In the genomic region with DNA sequence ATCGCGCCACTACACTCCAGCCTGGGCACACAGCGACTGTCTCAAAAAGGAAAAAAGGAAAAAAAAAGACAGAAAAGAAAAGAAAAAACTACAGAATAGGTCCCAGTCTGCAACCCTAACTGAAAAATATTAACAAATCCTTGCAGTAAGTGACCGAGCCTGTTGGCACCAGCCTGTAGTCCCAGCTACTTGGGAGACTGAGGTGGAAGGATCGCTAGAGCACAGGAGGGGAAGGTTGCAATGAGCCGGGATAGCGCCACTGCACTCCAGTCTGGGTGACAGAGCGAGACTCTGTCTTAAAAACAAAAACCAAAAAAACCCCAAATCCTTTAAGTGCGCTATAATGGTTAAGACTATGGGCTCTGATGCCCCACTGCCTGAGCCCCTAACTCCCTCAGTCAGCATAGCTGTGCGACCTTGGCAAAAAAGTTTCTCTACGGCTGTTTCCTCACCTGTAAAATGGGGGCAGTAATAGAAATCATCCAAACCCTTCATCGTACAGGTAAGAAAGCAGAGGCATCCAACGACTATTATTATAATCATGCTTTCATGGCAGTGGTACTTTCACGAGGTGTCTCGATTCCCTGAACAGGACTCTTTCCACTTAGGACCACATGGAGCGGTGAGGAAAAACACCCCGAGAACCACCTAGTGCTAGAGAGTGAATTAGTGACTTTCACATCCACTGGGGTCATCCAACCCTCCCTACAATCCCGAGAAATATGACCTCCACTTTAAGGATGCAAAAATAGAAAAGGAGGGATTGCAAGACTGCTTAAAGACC, we compare ENCODE assay signal across 8 cellular contexts. TPM values are rescaled to one million over a fixed set of nuclear protein-coding genes. Genes with fewer than 3 reads are reported as not detected.
DNase-seq lines count a peak whose midpoint lies in the region; ATAC-seq and TF ChIP-seq lines count a peak whose summit lies in the region.

No MANE protein-coding gene starts in this region.

- CTCF ChIA-PET in PC-3 (lab: Charles Lee) = interaction anchor here (0.8 kb wide), 1 partner anchor 264 kb away, joined by 3 read pairs; no protein-coding TSS in a partner anchor

- peak overlapping the region; percentile 19 for H2BK5ac ChIP-seq in mesenchymal stem cell (ENCODE audit: low read depth, low read length, poor library complexity, severe bottlenecking)

- H3K4me3 ChIP-seq in PC-3 (ENCODE audit: low read length) (peak overlapping the region; percentile 89), coronary artery (peak overlapping the region; percentile 77), mesenchymal stem cell (ENCODE audit: insufficient read depth in 1 of 2, low read depth in 1 of 2, low read length in 2 of 2) (peak overlapping the region; percentile 82 to 95), upper lobe of left lung (peak overlapping the region; percentile 68 to 98 (median 83))

- POLR2A ChIA-PET in PC-3 (lab: Charles Lee; ENCODE audit: unreplicated experiment) = interaction anchor here (0.6 kb wide), 1 partner anchor 253 kb away, joined by 3 read pairs; no protein-coding TSS in a partner anchor

- peak overlapping the region; percentile 92 for H4K91ac ChIP-seq in mesenchymal stem cell (ENCODE audit: low read length)

- H3K9me3 ChIP-seq in PC-3 (ENCODE audit: low read length) (no peaks in the 10 kb centered on the region), mesenchymal stem cell (ENCODE audit: control insufficient read depth, low read length) (no peaks in the 10 kb centered on the region), upper lobe of left lung (no peaks in the 10 kb centered on the region)

- H3K23ac ChIP-seq in mesenchymal stem cell (ENCODE audit: low read length in 2 of 2) = peak overlapping the region; percentile 69 to 74

- peak overlapping the region in 1 of 2 experiments; percentile 13 for H2BK12ac ChIP-seq in mesenchymal stem cell (ENCODE audit: low read length in 2 of 2)

- peaks cover 12% of the 10 kb centered on the region for H3K36me3 ChIP-seq in PC-3 (ENCODE audit: low read depth, low read length)
- H3K36me3 ChIP-seq in mesenchymal stem cell (ENCODE audit: control insufficient read depth in 1 of 2, insufficient read depth in 2 of 2, low read depth in 1 of 2, low read length in 2 of 2) = peaks cover 0 to 20% of the 10 kb centered on the region in 2 experiments
- peaks cover 4 to 13% (median 7%) of the 10 kb centered on the region in 4 donors for H3K36me3 ChIP-seq in upper lobe of left lung

- H2AK5ac ChIP-seq in mesenchymal stem cell (ENCODE audit: low read length, severe bottlenecking) = peak overlapping the region; percentile 87

- TF ChIP-seq POLR2A in upper lobe of left lung (IDR thresholded peaks at IDR 0.05) = no peak

- H3K79me1 ChIP-seq in mesenchymal stem cell (replicated peaks; ENCODE audit: low read length, poor library complexity, severe bottlenecking) = peaks cover 12% of the 10 kb centered on the region

- H2AFZ ChIP-seq in PC-3 (ENCODE audit: low read length) = peak overlapping the region; percentile 92
- peak overlapping the region; percentile 54 for H2AFZ ChIP-seq in mesenchymal stem cell (ENCODE audit: low read depth, low read length)

- no peak for TF ChIP-seq EP300 in upper lobe of left lung (IDR thresholded peaks at IDR 0.05)

- peak; percentile 56 for DNase-seq in DMS53 (lab: John Stamatoyannopoulos, UW)
- DNase-seq in DMS53 treated with DMSO at 0.1 percent for 48 hours (lab: John Stamatoyannopoulos, UW; ENCODE audit: unreplicated experiment) = no peak
- peak; percentile 12 for DNase-seq in PC-3
- no peak for DNase-seq in coronary artery (ENCODE audit: low spot score)
- peak; percentile 52 for DNase-seq in mesenchymal stem cell
- DNase-seq in upper lobe of left lung = no peak
- no peak for DNase-seq in cerebellar nuclear complex (lab: John Stamatoyannopoulos, UW)
- no peak for DNase-seq in AG08395 (ENCODE audit: low spot score)

- peak; percentile 37 for ATAC-seq in PC-3
- peak; percentile 54 to 65 for ATAC-seq in upper lobe of left lung (ENCODE audit: low FRiP score in 2 of 2)

- no peaks in the 10 kb centered on the region for H3F3A ChIP-seq in PC-3 (ENCODE audit: low read length, unreplicated experiment)

- peak overlapping the region; percentile 75 for H2BK120ac ChIP-seq in mesenchymal stem cell (ENCODE audit: low read depth, low read length)

- peaks cover 54% of the 10 kb centered on the region for H3K79me2 ChIP-seq in PC-3 (ENCODE audit: low read length)

- H3K4me2 ChIP-seq in PC-3 (ENCODE audit: low read length) (peak overlapping the region; percentile 97), mesenchymal stem cell (ENCODE audit: low read length, poor library complexity, severe bottlenecking) (peak overlapping the region; percentile 98)

- peak overlapping the region; percentile 92 for H4K8ac ChIP-seq in mesenchymal stem cell (ENCODE audit: low read length)

- H3K9ac ChIP-seq in PC-3 (ENCODE audit: low read length) (peak overlapping the region; percentile 95), mesenchymal stem cell (ENCODE audit: low read length) (peak overlapping the region; percentile 97)

- BruUV-seq in PC-3 (replicated peaks; lab: Mats Ljungman, UMichigan) = TSS peak; percentile 78

- TF ChIP-seq CTCF in PC-3 (conservative IDR thresholded peaks at IDR 0.05; ENCODE audit: low read depth, low read length) (no peak), coronary artery (IDR thresholded peaks at IDR 0.05) (no peak), upper lobe of left lung (IDR thresholded peaks at IDR 0.05) (no peak)

- H4K20me1 ChIP-seq in PC-3 (ENCODE audit: low read length) = peaks cover 5% of the 10 kb centered on the region; the same call in 1 of the 2 replicates

- H3K4me1 ChIP-seq in PC-3 (ENCODE audit: insufficient read depth, low read length) (peaks cover 31% of the 10 kb centered on the region), mesenchymal stem cell (ENCODE audit: control insufficient read depth, insufficient read depth, low read depth, low read length) (peaks cover 3% of the 10 kb centered on the region), upper lobe of left lung (peaks cover 11 to 34% (median 15%) of the 10 kb centered on the region in 4 donors)

- H2BK15ac ChIP-seq in mesenchymal stem cell (ENCODE audit: low read depth, poor library complexity, severe bottlenecking) = peak overlapping the region; percentile 69

- H3K9me2 ChIP-seq in PC-3 (replicated peaks; ENCODE audit: low read length) = 0 out of 2 replicates have a peak, but pooled peaks cover 4% of the 10 kb centered on the region

- H3K27ac ChIP-seq in PC-3 (ENCODE audit: low read length) = peak overlapping the region; percentile 42
- peak overlapping the region; percentile 73 to 82 for H3K27ac ChIP-seq in coronary artery
- H3K27ac ChIP-seq in mesenchymal stem cell (ENCODE audit: low read length, poor library complexity, severe bottlenecking) = peak overlapping the region; percentile 53
- peak overlapping the region; percentile 76 to 90 (median 86) for H3K27ac ChIP-seq in upper lobe of left lung

- 0% methylated on average over 15 of the region's 18 CpGs for WGBS in mesenchymal stem cell
- WGBS in upper lobe of left lung, 2 donors = 11 to 15% methylated on average over 18 of the region's 18 CpGs

- H3K14ac ChIP-seq in mesenchymal stem cell (ENCODE audit: low read length in 2 of 2) = peak overlapping the region; percentile 83 to 84

- intact Hi-C loops in PC-3 (cut with micrococcal nuclease) = loop anchor here (1.0 to 5.0 kb wide), 5 partner anchors 32 to 360 kb away; a partner anchor contains a TSS

- H3K27me3 ChIP-seq in PC-3 (ENCODE audit: low read length) (no peaks in the 10 kb centered on the region), mesenchymal stem cell (ENCODE audit: control insufficient read depth in 1 of 2, insufficient read depth in 1 of 2, low read length in 2 of 2) (no peaks in the 10 kb centered on the region), upper lobe of left lung (no peaks in the 10 kb centered on the region)

- H3K18ac ChIP-seq in mesenchymal stem cell (ENCODE audit: low read depth in 1 of 2, low read length in 2 of 2) = peak overlapping the region; percentile 92 to 95

- peak overlapping the region; percentile 91 to 95 for H3K4ac ChIP-seq in mesenchymal stem cell (ENCODE audit: low read depth in 1 of 2, low read length in 2 of 2)

RNA-seq across cellular contexts. Expression of a gene that starts 0.8 kb away (rescaled TPM):
- total RNA-seq in PC-3 (2014; rRNA removed) (132 and 151 TPM in 2 replicates), upper lobe of left lung (100 to 1,000 TPM in 5 of 6 donors, 10 to 100 TPM in 1; 42.4 to 387 (median 171) TPM)
- 442 TPM for polyA plus RNA-seq in mesenchymal stem cell (2013, experiment 1 of 2)
- polyA plus RNA-seq in mesenchymal stem cell (2013, experiment 2 of 2) = 440 TPM

Comparison
In these comparisons a context has a peak if more than half of its experiments do, and no peak if none do; other contexts are left out.
1. DNase-seq: peak in DMS53 (single experiment), PC-3 (single experiment) and mesenchymal stem cell (single experiment); none in DMS53 treated with DMSO at 0.1 percent for 48 hours (single experiment), coronary artery (single experiment), upper lobe of left lung (0 of 2), cerebellar nuclear complex (0 of 2) and AG08395 (single experiment).
2. Peak in every context shown above with its lines, with median percentiles within 50 percentile points of each other: H3K27ac ChIP-seq and H3K4me3 ChIP-seq.